In genomic region chrX:2793752-2794151, GRCh38 we compare ENCODE assay signal across 27 cellular contexts. TPM values are rescaled to one million over a fixed set of nuclear protein-coding genes. Genes with fewer than 3 reads are reported as not detected.
"Had no signal": no experiment of that assay in that cellular context is flagged by ENCODE, and none has a peak within 500 bp of the region (broad histone marks: within the 10 kb centered on the region; RNA-seq: fewer than 3 reads in every experiment).

No MANE protein-coding gene starts in this region.

- H3K9me3 Mint-ChIP-seq: immature natural killer cell; memory B cell; mesothelial cell of epicardium; natural killer cell; stimulated activated memory B cell treated with anti-CD40 and anti-IgM and Interleukin-4, amounts not matched to agents 10 μg/mL and 1 μg/mL and 100 μg/mL, for 72 hours; stimulated activated naive CD8-positive, alpha-beta T cell treated with anti-CD3 and anti-CD28 coated beads, Interleukin-15, amount 100 ng/mL, for 72 hours had no signal

- H3K27me3 Mint-ChIP-seq: stimulated activated naive CD8-positive, alpha-beta T cell treated with anti-CD3 and anti-CD28 coated beads, Interleukin-15, amount 100 ng/mL, for 72 hours had no signal

- H3K36me3 Mint-ChIP-seq: memory B cell; mesothelial cell of epicardium; natural killer cell; stimulated activated memory B cell treated with anti-CD40 and anti-IgM and Interleukin-4, amounts not matched to agents 10 μg/mL and 1 μg/mL and 100 μg/mL, for 72 hours had no signal

- ATAC-seq: foreskin keratinocyte; left cardiac atrium; lower lobe of right lung; natural killer cell; psoas muscle; sciatic nerve; stimulated activated memory B cell treated with anti-CD40 and anti-IgM and Interleukin-4, amounts not matched to agents 10 μg/mL and 1 μg/mL and 100 μg/mL, for 72 hours; stimulated activated naive CD8-positive, alpha-beta T cell treated with anti-CD3 and anti-CD28 coated beads, Interleukin-15, amount 100 ng/mL, for 72 hours; upper lobe of right lung had no signal

- H3K4me1 ChIP-seq: esophagus muscularis mucosa, foreskin keratinocyte, left ventricle myocardium inferior, lower lobe of right lung, psoas muscle, spleen, testis, tibial nerve, upper lobe of right lung, vagina had no signal

- H3K27me3 ChIP-seq: esophagus muscularis mucosa, foreskin keratinocyte, neutrophil, spleen, testis, tibial nerve, upper lobe of right lung, vagina had no signal

- H3K27ac ChIP-seq: dorsolateral prefrontal cortex, epithelial cell of prostate, esophagus muscularis mucosa, foreskin keratinocyte, left ventricle myocardium inferior, lower lobe of right lung, neutrophil, psoas muscle, spleen, testis, tibial nerve, upper lobe of right lung, vagina had no signal

- H3K9me3 ChIP-seq: esophagus muscularis mucosa, left ventricle myocardium inferior, lower lobe of right lung, neutrophil, psoas muscle, spleen, testis, tibial nerve, upper lobe of right lung, vagina had no signal

- DNase-seq: cortex of kidney; dorsolateral prefrontal cortex; effector CD8-positive, alpha-beta T cell; foreskin keratinocyte; immature natural killer cell; kidney; left cardiac atrium; left ventricle myocardium inferior; lower lobe of right lung; natural killer cell; psoas muscle; spleen; stimulated activated CD4-positive, alpha-beta T cell treated with anti-CD3 and anti-CD28 coated beads, Interleukin-15, amount 100 ng/mL, for 24 hours; stimulated activated CD4-positive, alpha-beta T cell treated with anti-CD3 and anti-CD28 coated beads, Interleukin-1b, Interleukin-23, amount 100 ng/mL, for 48 hours; stimulated activated CD4-positive, alpha-beta T cell treated with anti-CD3 and anti-CD28 coated beads, Interleukin-4, amount 100 ng/mL, for 24 hours; stimulated activated naive CD8-positive, alpha-beta T cell treated with anti-CD3 and anti-CD28 coated beads, Interleukin-15, amount 100 ng/mL, for 72 hours; testis; upper lobe of right lung had no signal

- H3K27ac Mint-ChIP-seq: immature natural killer cell; memory B cell; mesothelial cell of epicardium; natural killer cell; stimulated activated memory B cell treated with anti-CD40 and anti-IgM and Interleukin-4, amounts not matched to agents 10 μg/mL and 1 μg/mL and 100 μg/mL, for 72 hours; stimulated activated naive CD8-positive, alpha-beta T cell treated with anti-CD3 and anti-CD28 coated beads, Interleukin-15, amount 100 ng/mL, for 72 hours had no signal

- H3K4me3 Mint-ChIP-seq: immature natural killer cell; memory B cell; mesothelial cell of epicardium; natural killer cell; stimulated activated memory B cell treated with anti-CD40 and anti-IgM and Interleukin-4, amounts not matched to agents 10 μg/mL and 1 μg/mL and 100 μg/mL, for 72 hours; stimulated activated naive CD8-positive, alpha-beta T cell treated with anti-CD3 and anti-CD28 coated beads, Interleukin-15, amount 100 ng/mL, for 72 hours had no signal

- H3K4me1 Mint-ChIP-seq: immature natural killer cell; natural killer cell; stimulated activated memory B cell treated with anti-CD40 and anti-IgM and Interleukin-4, amounts not matched to agents 10 μg/mL and 1 μg/mL and 100 μg/mL, for 72 hours; stimulated activated naive CD8-positive, alpha-beta T cell treated with anti-CD3 and anti-CD28 coated beads, Interleukin-15, amount 100 ng/mL, for 72 hours had no signal

- H3K4me3 ChIP-seq: dorsolateral prefrontal cortex, esophagus muscularis mucosa, left ventricle myocardium inferior, lower lobe of right lung, psoas muscle, spleen, testis, tibial nerve, upper lobe of right lung, vagina had no signal

- H3K36me3 ChIP-seq: esophagus muscularis mucosa, left ventricle myocardium inferior, lower lobe of right lung, neutrophil, spleen, tibial nerve, upper lobe of right lung, vagina had no signal

RNA-seq across cellular contexts. Expression of gene GYG2, which starts 35.0 kb away (rescaled TPM):
- total RNA-seq: natural killer cell had no signal
- polyA plus RNA-seq: foreskin keratinocyte, immature natural killer cell had no signal

RNA-seq across cellular contexts. Expression of gene XG, which starts 41.9 kb away (rescaled TPM):
- polyA plus RNA-seq: immature natural killer cell had no signal
